1 cellular context compared by ENCODE assay signal in genomic region chr1:205642679-205643307, GRCh38.
A peak's percentile ranks its signal among the peaks of the same experiment; 100 is the strongest.
TF ChIP-seq lines count a peak whose summit lies in the region.

No MANE protein-coding gene starts in this region.

TF ChIP-seq in HepG2, 621 proteins besides CTCF, POLR2A, EP300 and RAD21 (continued from another document and continues in another):
- TF ChIP-seq SP4 (CRISPR knock-in tag; IDR thresholded peaks at IDR 0.05) = no peak
- TF ChIP-seq RNF2 (conservative IDR thresholded peaks at IDR 0.05; ENCODE audit: low read depth) = no peak
- no peak for TF ChIP-seq HNRNPUL1 (IDR thresholded peaks at IDR 0.05; ENCODE audit: low read depth, low read length)
- no peak for TF ChIP-seq ZNF670 (CRISPR knock-in tag; IDR thresholded peaks at IDR 0.05; ENCODE audit: borderline replicate concordance)
- no peak for TF ChIP-seq CENPT (CRISPR knock-in tag; IDR thresholded peaks at IDR 0.05; ENCODE audit: low read depth)
- TF ChIP-seq NFRKB (IDR thresholded peaks at IDR 0.05) = no peak
- no peak for TF ChIP-seq HMGA1 (CRISPR knock-in tag; conservative IDR thresholded peaks at IDR 0.05)
- TF ChIP-seq ZNF768 (CRISPR knock-in tag; IDR thresholded peaks at IDR 0.05) = no peak
- no peak for TF ChIP-seq REPIN1 (CRISPR knock-in tag; IDR thresholded peaks at IDR 0.05; ENCODE audit: borderline replicate concordance, low read depth)
- TF ChIP-seq NPAS2 (CRISPR knock-in tag; IDR thresholded peaks at IDR 0.05; ENCODE audit: borderline replicate concordance) = no peak
- TF ChIP-seq, protein P1, sequence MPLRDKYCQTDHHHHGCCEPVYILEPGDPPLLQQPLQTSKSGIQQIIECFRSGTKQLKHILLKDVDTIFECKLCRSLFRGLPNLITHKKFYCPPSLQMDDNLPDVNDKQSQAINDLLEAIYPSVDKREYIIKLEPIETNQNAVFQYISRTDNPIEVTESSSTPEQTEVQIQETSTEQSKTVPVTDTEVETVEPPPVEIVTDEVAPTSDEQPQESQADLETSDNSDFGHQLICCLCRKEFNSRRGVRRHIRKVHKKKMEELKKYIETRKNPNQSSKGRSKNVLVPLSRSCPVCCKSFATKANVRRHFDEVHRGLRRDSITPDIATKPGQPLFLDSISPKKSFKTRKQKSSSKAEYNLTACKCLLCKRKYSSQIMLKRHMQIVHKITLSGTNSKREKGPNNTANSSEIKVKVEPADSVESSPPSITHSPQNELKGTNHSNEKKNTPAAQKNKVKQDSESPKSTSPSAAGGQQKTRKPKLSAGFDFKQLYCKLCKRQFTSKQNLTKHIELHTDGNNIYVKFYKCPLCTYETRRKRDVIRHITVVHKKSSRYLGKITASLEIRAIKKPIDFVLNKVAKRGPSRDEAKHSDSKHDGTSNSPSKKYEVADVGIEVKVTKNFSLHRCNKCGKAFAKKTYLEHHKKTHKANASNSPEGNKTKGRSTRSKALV (CRISPR knock-in tag; IDR thresholded peaks at IDR 0.05) = no peak
- peak; percentile 37; the same call in 1 of the 2 replicates for TF ChIP-seq TARDBP (CRISPR knock-in tag; IDR thresholded peaks at IDR 0.05)
- TF ChIP-seq RERE (CRISPR knock-in tag; IDR thresholded peaks at IDR 0.05; ENCODE audit: low read depth) = no peak
- TF ChIP-seq ZNF737 (CRISPR knock-in tag; IDR thresholded peaks at IDR 0.05; ENCODE audit: borderline replicate concordance) = no peak
- no peak for TF ChIP-seq SMARCE1 (IDR thresholded peaks at IDR 0.05; ENCODE audit: borderline replicate concordance)
- TF ChIP-seq, protein P2, sequence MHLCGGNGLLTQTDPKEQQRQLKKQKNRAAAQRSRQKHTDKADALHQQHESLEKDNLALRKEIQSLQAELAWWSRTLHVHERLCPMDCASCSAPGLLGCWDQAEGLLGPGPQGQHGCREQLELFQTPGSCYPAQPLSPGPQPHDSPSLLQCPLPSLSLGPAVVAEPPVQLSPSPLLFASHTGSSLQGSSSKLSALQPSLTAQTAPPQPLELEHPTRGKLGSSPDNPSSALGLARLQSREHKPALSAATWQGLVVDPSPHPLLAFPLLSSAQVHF (CRISPR knock-in tag; IDR thresholded peaks at IDR 0.05) = no peak
- TF ChIP-seq RFXAP (CRISPR knock-in tag; IDR thresholded peaks at IDR 0.05; ENCODE audit: borderline replicate concordance) = no peak
- TF ChIP-seq MXI1 (IDR thresholded peaks at IDR 0.05; ENCODE audit: borderline replicate concordance, low read depth, low read length) = no peak
- TF ChIP-seq ZNF644 (CRISPR knock-in tag; IDR thresholded peaks at IDR 0.05; ENCODE audit: low read depth) = no peak
- TF ChIP-seq HMGXB3 (CRISPR knock-in tag; IDR thresholded peaks at IDR 0.05; ENCODE audit: borderline replicate concordance) = no peak
- no peak for TF ChIP-seq CEBPB (IDR thresholded peaks at IDR 0.05; ENCODE audit: borderline replicate concordance, low read depth, low read length)
- TF ChIP-seq ZSCAN25 (CRISPR knock-in tag; IDR thresholded peaks at IDR 0.05) = no peak
- no peak for TF ChIP-seq ZNF451 (CRISPR knock-in tag; IDR thresholded peaks at IDR 0.05)
- TF ChIP-seq ZNF121 (CRISPR knock-in tag; IDR thresholded peaks at IDR 0.05) = no peak
- TF ChIP-seq, protein P3, sequence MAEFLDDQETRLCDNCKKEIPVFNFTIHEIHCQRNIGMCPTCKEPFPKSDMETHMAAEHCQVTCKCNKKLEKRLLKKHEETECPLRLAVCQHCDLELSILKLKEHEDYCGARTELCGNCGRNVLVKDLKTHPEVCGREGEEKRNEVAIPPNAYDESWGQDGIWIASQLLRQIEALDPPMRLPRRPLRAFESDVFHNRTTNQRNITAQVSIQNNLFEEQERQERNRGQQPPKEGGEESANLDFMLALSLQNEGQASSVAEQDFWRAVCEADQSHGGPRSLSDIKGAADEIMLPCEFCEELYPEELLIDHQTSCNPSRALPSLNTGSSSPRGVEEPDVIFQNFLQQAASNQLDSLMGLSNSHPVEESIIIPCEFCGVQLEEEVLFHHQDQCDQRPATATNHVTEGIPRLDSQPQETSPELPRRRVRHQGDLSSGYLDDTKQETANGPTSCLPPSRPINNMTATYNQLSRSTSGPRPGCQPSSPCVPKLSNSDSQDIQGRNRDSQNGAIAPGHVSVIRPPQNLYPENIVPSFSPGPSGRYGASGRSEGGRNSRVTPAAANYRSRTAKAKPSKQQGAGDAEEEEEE (CRISPR knock-in tag; IDR thresholded peaks at IDR 0.05; ENCODE audit: borderline replicate concordance) = no peak
- TF ChIP-seq ZNF790 (CRISPR knock-in tag; IDR thresholded peaks at IDR 0.05; ENCODE audit: borderline replicate concordance) = no peak
- TF ChIP-seq ZNF777 (CRISPR knock-in tag; IDR thresholded peaks at IDR 0.05) = no peak
- TF ChIP-seq HDAC2 (CRISPR knock-in tag; IDR thresholded peaks at IDR 0.05) = no peak
- peak; percentile 11; the same call in 1 of the 2 replicates for TF ChIP-seq TBX3 (IDR thresholded peaks at IDR 0.05; ENCODE audit: borderline replicate concordance)
- TF ChIP-seq SRSF9 (IDR thresholded peaks at IDR 0.05; ENCODE audit: borderline replicate concordance, insufficient read depth, low read depth, low read length, poor library complexity, severe bottlenecking) = no peak
- no peak for TF ChIP-seq PCBP1 (IDR thresholded peaks at IDR 0.05; ENCODE audit: borderline replicate concordance, low read depth, low read length)
- TF ChIP-seq ZNF740 (CRISPR knock-in tag; IDR thresholded peaks at IDR 0.05) = no peak
- TF ChIP-seq FIP1L1 (IDR thresholded peaks at IDR 0.05; ENCODE audit: borderline replicate concordance, insufficient read depth, low read depth, low read length) = no peak
- TF ChIP-seq IRF1 (CRISPR knock-in tag; IDR thresholded peaks at IDR 0.05; ENCODE audit: low read depth) = no peak
- TF ChIP-seq SOX13 (IDR thresholded peaks at IDR 0.05) = peak; percentile 14; the same call in 1 of the 2 replicates
- TF ChIP-seq SOX13 (CRISPR knock-in tag; conservative IDR thresholded peaks at IDR 0.05 in 1 of 2, IDR thresholded peaks at IDR 0.05 in 1 of 2) = no peak
- TF ChIP-seq BORCS8-MEF2B (CRISPR knock-in tag; IDR thresholded peaks at IDR 0.05) = no peak
- TF ChIP-seq KMT2A (CRISPR knock-in tag; IDR thresholded peaks at IDR 0.05) = no peak
- no peak for TF ChIP-seq HDAC6 (IDR thresholded peaks at IDR 0.05; ENCODE audit: low read depth, low read length)
- no peak for TF ChIP-seq TBP (CRISPR knock-in tag; IDR thresholded peaks at IDR 0.05)
- no peak for TF ChIP-seq SNAI1 (CRISPR knock-in tag; IDR thresholded peaks at IDR 0.05; ENCODE audit: borderline replicate concordance)
- no peak for TF ChIP-seq SOX6 (IDR thresholded peaks at IDR 0.05)
- TF ChIP-seq SOX6 (CRISPR knock-in tag; IDR thresholded peaks at IDR 0.05) = peak; percentile 60
- TF ChIP-seq, protein P4, sequence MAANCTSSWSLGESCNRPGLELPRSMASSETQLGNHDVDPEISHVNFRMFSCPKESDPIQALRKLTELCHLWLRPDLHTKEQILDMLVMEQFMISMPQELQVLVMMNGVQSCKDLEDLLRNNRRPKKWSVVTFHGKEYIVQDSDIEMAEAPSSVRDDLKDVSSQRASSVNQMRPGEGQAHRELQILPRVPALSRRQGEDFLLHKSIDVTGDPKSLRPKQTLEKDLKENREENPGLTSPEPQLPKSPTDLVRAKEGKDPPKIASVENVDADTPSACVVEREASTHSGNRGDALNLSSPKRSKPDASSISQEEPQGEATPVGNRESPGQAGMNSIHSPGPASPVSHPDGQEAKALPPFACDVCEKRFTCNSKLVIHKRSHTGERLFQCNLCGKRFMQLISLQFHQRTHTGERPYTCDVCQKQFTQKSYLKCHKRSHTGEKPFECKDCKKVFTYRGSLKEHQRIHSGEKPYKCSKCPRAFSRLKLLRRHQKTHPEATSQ (CRISPR knock-in tag; IDR thresholded peaks at IDR 0.05; ENCODE audit: borderline replicate concordance) = no peak
- TF ChIP-seq ZNF546 (CRISPR knock-in tag; conservative IDR thresholded peaks at IDR 0.05) = no peak
- TF ChIP-seq, protein P5, sequence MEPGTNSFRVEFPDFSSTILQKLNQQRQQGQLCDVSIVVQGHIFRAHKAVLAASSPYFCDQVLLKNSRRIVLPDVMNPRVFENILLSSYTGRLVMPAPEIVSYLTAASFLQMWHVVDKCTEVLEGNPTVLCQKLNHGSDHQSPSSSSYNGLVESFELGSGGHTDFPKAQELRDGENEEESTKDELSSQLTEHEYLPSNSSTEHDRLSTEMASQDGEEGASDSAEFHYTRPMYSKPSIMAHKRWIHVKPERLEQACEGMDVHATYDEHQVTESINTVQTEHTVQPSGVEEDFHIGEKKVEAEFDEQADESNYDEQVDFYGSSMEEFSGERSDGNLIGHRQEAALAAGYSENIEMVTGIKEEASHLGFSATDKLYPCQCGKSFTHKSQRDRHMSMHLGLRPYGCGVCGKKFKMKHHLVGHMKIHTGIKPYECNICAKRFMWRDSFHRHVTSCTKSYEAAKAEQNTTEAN (CRISPR knock-in tag; conservative IDR thresholded peaks at IDR 0.05) = peak; percentile 72
- no peak for TF ChIP-seq MAFF (IDR thresholded peaks at IDR 0.05; ENCODE audit: low read depth, low read length)
- TF ChIP-seq ZNF235 (CRISPR knock-in tag; IDR thresholded peaks at IDR 0.05; ENCODE audit: borderline replicate concordance) = no peak
- no peak for TF ChIP-seq LCORL (IDR thresholded peaks at IDR 0.05)
- peak; percentile 46; the same call in 1 of the 2 replicates for TF ChIP-seq LCORL (CRISPR knock-in tag; IDR thresholded peaks at IDR 0.05)
- TF ChIP-seq KLF16 (CRISPR knock-in tag; IDR thresholded peaks at IDR 0.05) = no peak
- TF ChIP-seq NR1H2 (CRISPR knock-in tag; IDR thresholded peaks at IDR 0.05; ENCODE audit: borderline replicate concordance, low read depth) = no peak
- no peak for TF ChIP-seq MYC (CRISPR knock-in tag; IDR thresholded peaks at IDR 0.05; ENCODE audit: borderline replicate concordance)
- TF ChIP-seq ZNF260 (CRISPR knock-in tag; IDR thresholded peaks at IDR 0.05; ENCODE audit: borderline replicate concordance, low read depth) = no peak
